26 cellular contexts compared by ENCODE assay signal in genomic region chr11:6614446-6614845, GRCh38.
"Had no signal": no experiment of that assay in that cellular context is flagged by ENCODE, and none has a peak within 500 bp of the region (broad histone marks: within the 10 kb centered on the region; RNA-seq: fewer than 3 reads in every experiment).

No MANE protein-coding gene starts in this region.

- H3K27ac Mint-ChIP-seq: activated B cell treated with CpG ODN at 0.5 μM for 24 hours; activated CD4-positive, alpha-beta memory T cell treated with anti-CD3 and anti-CD28 coated beads for 36 hours; activated CD4-positive, alpha-beta T cell treated with anti-CD3 and anti-CD28 coated beads, Interleukin-2, amount 10 ng/mL, durations not matched to agents 7 days and 5 days; activated naive CD8-positive, alpha-beta T cell treated with anti-CD3 and anti-CD28 coated beads, Interleukin-2, amount 10 ng/mL, durations not matched to agents 7 days and 5 days; activated T-cell treated with anti-CD3 and anti-CD28 coated beads, Interleukin-2, amount 50 U/mL, for 72 hours; activated T-helper 2 cell treated with anti-CD3 and anti-CD28 coated beads, Interferon-gamma antibody, Interleukin-2, Interleukin-4, amounts not matched to agents 10 μg/mL and 5 μg/mL and 100 μg/mL, durations not matched to agents 14 hours and 24 hours and 36 hours had no signal

- H3K9me3 ChIP-seq: adrenal gland had no signal

- H3K27me3 Mint-ChIP-seq: activated B cell treated with CpG ODN at 0.5 μM for 24 hours; activated CD4-positive, alpha-beta memory T cell treated with anti-CD3 and anti-CD28 coated beads for 36 hours; activated CD4-positive, alpha-beta T cell treated with anti-CD3 and anti-CD28 coated beads, Interleukin-2, amount 10 ng/mL, durations not matched to agents 7 days and 5 days; activated naive CD8-positive, alpha-beta T cell treated with anti-CD3 and anti-CD28 coated beads, Interleukin-2, amount 10 ng/mL, durations not matched to agents 7 days and 5 days had no signal

- H3K4me3 ChIP-seq: adrenal gland had no signal

- H3K9me3 Mint-ChIP-seq: activated B cell treated with CpG ODN at 0.5 μM for 24 hours; activated CD4-positive, alpha-beta memory T cell treated with anti-CD3 and anti-CD28 coated beads for 36 hours; activated CD4-positive, alpha-beta T cell treated with anti-CD3 and anti-CD28 coated beads, Interleukin-2, amount 10 ng/mL, durations not matched to agents 7 days and 5 days; activated naive CD8-positive, alpha-beta T cell treated with anti-CD3 and anti-CD28 coated beads, Interleukin-2, amount 10 ng/mL, durations not matched to agents 7 days and 5 days; activated T-cell treated with anti-CD3 and anti-CD28 coated beads, Interleukin-2, amount 50 U/mL, for 72 hours; activated T-helper 2 cell treated with anti-CD3 and anti-CD28 coated beads, Interferon-gamma antibody, Interleukin-2, Interleukin-4, amounts not matched to agents 10 μg/mL and 5 μg/mL and 100 μg/mL, durations not matched to agents 14 hours and 24 hours and 36 hours had no signal

- DNase-seq: activated B cell treated with CpG ODN at 0.5 μM for 24 hours; activated CD4-positive, alpha-beta memory T cell treated with anti-CD3 and anti-CD28 coated beads for 36 hours; activated CD4-positive, alpha-beta T cell treated with anti-CD3 and anti-CD28 coated beads for 1 hour; activated CD4-positive, alpha-beta T cell treated with anti-CD3 and anti-CD28 coated beads, Interleukin-2, amount 10 ng/mL, durations not matched to agents 7 days and 5 days; activated CD8-positive, alpha-beta memory T cell treated with anti-CD3 and anti-CD28 coated beads for 24 hours; activated naive CD4-positive, alpha-beta T cell; activated naive CD8-positive, alpha-beta T cell treated with anti-CD3 and anti-CD28 coated beads, Interleukin-2, amount 10 ng/mL, durations not matched to agents 7 days and 5 days; activated T-cell treated with anti-CD3 and anti-CD28 coated beads, Interleukin-2, amount 50 U/mL, for 72 hours; anterior cingulate cortex; central memory CD4-positive, alpha-beta T cell; Kasumi-1; KBM-7; NCI-H1105 treated with DMSO at 0.1 percent for 48 hours; NCI-H146; NCI-H187 treated with DMSO at 0.1 percent for 48 hours; NCI-H2081 treated with DMSO at 0.1 percent for 48 hours; NCI-H2171; NCI-H2227 treated with DMSO at 0.1 percent for 48 hours; NCI-H446 treated with DMSO at 0.1 percent for 48 hours; NCI-H524 treated with DMSO at 0.1 percent for 48 hours; NCI-H82; SIG-M5; T-helper 2 cell; T1000 had no signal

- H3K27me3 ChIP-seq: adrenal gland had no signal

- H3K4me3 Mint-ChIP-seq: activated B cell treated with CpG ODN at 0.5 μM for 24 hours; activated CD4-positive, alpha-beta memory T cell treated with anti-CD3 and anti-CD28 coated beads for 36 hours; activated CD4-positive, alpha-beta T cell treated with anti-CD3 and anti-CD28 coated beads, Interleukin-2, amount 10 ng/mL, durations not matched to agents 7 days and 5 days; activated naive CD8-positive, alpha-beta T cell treated with anti-CD3 and anti-CD28 coated beads, Interleukin-2, amount 10 ng/mL, durations not matched to agents 7 days and 5 days; activated T-cell treated with anti-CD3 and anti-CD28 coated beads, Interleukin-2, amount 50 U/mL, for 72 hours had no signal
